9 cellular contexts compared by ENCODE assay signal in genomic region chr2:100291152-100291970, GRCh38. TPM values are rescaled to one million over a fixed set of nuclear protein-coding genes. Genes with fewer than 3 reads are reported as not detected.
DNase-seq lines count a peak whose midpoint lies in the region; ATAC-seq and TF ChIP-seq lines count a peak whose summit lies in the region.
"Had no signal": no experiment of that assay in that cellular context is flagged by ENCODE, and none has a peak within 500 bp of the region (broad histone marks: within the 10 kb centered on the region; RNA-seq: fewer than 3 reads in every experiment).

No MANE protein-coding gene starts in this region.

- no peak overlapping the region for H3K27ac Mint-ChIP-seq in stimulated activated effector memory CD8-positive, alpha-beta T cell treated with anti-CD3 and anti-CD28 coated beads, Interleukin-12 subunit alpha, Interleukin-12 subunit beta, amount 100 ng/mL, for 72 hours

- H3K9me3 ChIP-seq in body of pancreas: no peaks in the 10 kb centered on the region
- no peaks in the 10 kb centered on the region for H3K9me3 ChIP-seq in lower lobe of right lung
- H3K9me3 ChIP-seq: gastrocnemius medialis had no signal

- H3K36me3 ChIP-seq in ACC112 (ENCODE audit: insufficient read depth, low read length) (no peaks in the 10 kb centered on the region), body of pancreas (replicated peaks in 1 of 2; ENCODE audit: insufficient read depth in 1 of 2, low read depth in 2 of 2) (peaks cover 0 to 6% of the 10 kb centered on the region in 2 donors), lower lobe of right lung (no peaks in the 10 kb centered on the region)

- H3K4me1 ChIP-seq in ACC112 (ENCODE audit: control insufficient read depth, insufficient read depth, low read length, unreplicated experiment): peaks cover 26% of the 10 kb centered on the region
- peaks cover 27% of the 10 kb centered on the region for H3K4me1 ChIP-seq in body of pancreas
- peaks cover 5% of the 10 kb centered on the region for H3K4me1 ChIP-seq in lower lobe of right lung
- H3K4me1 ChIP-seq: gastrocnemius medialis had no signal

- H2AFZ ChIP-seq in ACC112 (ENCODE audit: low read length, unreplicated experiment): peak overlapping the region; percentile 21

- no peak for TF ChIP-seq POLR2A in body of pancreas (IDR thresholded peaks at IDR 0.05)

- in situ Hi-C loops in GM13976 (cut with MboI; ENCODE audit: low sequenced_read_pairs, unreplicated experiment): no loop called here

- no peak overlapping the region for H3K4me3 Mint-ChIP-seq in stimulated activated effector memory CD8-positive, alpha-beta T cell treated with anti-CD3 and anti-CD28 coated beads, Interleukin-12 subunit alpha, Interleukin-12 subunit beta, amount 100 ng/mL, for 72 hours

- intact Hi-C loops in body of pancreas (cut with DNase I): no loop called here
- intact Hi-C loops in lower lobe of right lung (cut with DNase I): no loop called here

- H3K4me3 ChIP-seq in ACC112 (ENCODE audit: low read depth, low read length) (0 out of 2 replicates have a peak overlapping the region, but pooled peaks have one; percentile 9), body of pancreas (no peak overlapping the region), lower lobe of right lung (no peak overlapping the region)
- H3K4me3 ChIP-seq: gastrocnemius medialis had no signal

- H3K79me2 ChIP-seq in ACC112 (ENCODE audit: control insufficient read depth, insufficient read depth, low read length, unreplicated experiment): no peaks in the 10 kb centered on the region

- H3K27me3 ChIP-seq in ACC112 (ENCODE audit: insufficient read depth, low read length): no peaks in the 10 kb centered on the region
- no peaks in the 10 kb centered on the region for H3K27me3 ChIP-seq in body of pancreas
- H3K27me3 ChIP-seq in lower lobe of right lung (ENCODE audit: low read depth): no peaks in the 10 kb centered on the region
- H3K27me3 ChIP-seq: gastrocnemius medialis had no signal

- WGBS in body of pancreas, 2 donors: 64 to 81% methylated on average over 13 of the region's 13 CpGs

- H3K4me1 Mint-ChIP-seq in stimulated activated effector memory CD8-positive, alpha-beta T cell treated with anti-CD3 and anti-CD28 coated beads, Interleukin-12 subunit alpha, Interleukin-12 subunit beta, amount 100 ng/mL, for 72 hours: no peaks in the 10 kb centered on the region

- TF ChIP-seq CTCF in body of pancreas (IDR thresholded peaks at IDR 0.05) (no peak), lower lobe of right lung (IDR thresholded peaks at IDR 0.05) (no peak), GM13976 (IDR thresholded peaks at IDR 0.05; ENCODE audit: borderline replicate concordance, control extremely low read depth, extremely low read depth, insufficient read depth, missing control alignments) (no peak)

- H3K36me3 Mint-ChIP-seq in stimulated activated effector memory CD8-positive, alpha-beta T cell treated with anti-CD3 and anti-CD28 coated beads, Interleukin-12 subunit alpha, Interleukin-12 subunit beta, amount 100 ng/mL, for 72 hours: no peaks in the 10 kb centered on the region

- H3K27ac ChIP-seq in ACC112 (ENCODE audit: low read depth, low read length) (peak overlapping the region; percentile 81), body of pancreas (peak overlapping the region; percentile 38 to 77 (median 68)), lower lobe of right lung (peak overlapping the region; percentile 70)
- H3K27ac ChIP-seq: gastrocnemius medialis had no signal

- H3K9me3 Mint-ChIP-seq in stimulated activated effector memory CD8-positive, alpha-beta T cell treated with anti-CD3 and anti-CD28 coated beads, Interleukin-12 subunit alpha, Interleukin-12 subunit beta, amount 100 ng/mL, for 72 hours: no peaks in the 10 kb centered on the region

- peak; percentile 86 for DNase-seq in HPDE6-E6E7 (ENCODE audit: extremely low spot score)
- peak; percentile 93 for DNase-seq in SW480 (ENCODE audit: low spot score)
- DNase-seq in body of pancreas: peak; percentile 64 to 92 (median 77)
- DNase-seq in lower lobe of right lung: peak; percentile 84
- no peak for DNase-seq in stimulated activated effector memory CD8-positive, alpha-beta T cell treated with anti-CD3 and anti-CD28 coated beads, Interleukin-12 subunit alpha, Interleukin-12 subunit beta, amount 100 ng/mL, for 72 hours (ENCODE audit: low spot score in 2 of 2)
- no peak for DNase-seq in GM13976 (ENCODE audit: low spot score)
- DNase-seq: gastrocnemius medialis had no signal

- ATAC-seq in body of pancreas (peak; percentile 94), lower lobe of right lung (peak; percentile 95 to 97), HG03139 (IDR thresholded peaks at IDR 0.05; ENCODE audit: unreplicated experiment) (no peak)
- ATAC-seq in stimulated activated effector memory CD8-positive, alpha-beta T cell treated with anti-CD3 and anti-CD28 coated beads, Interleukin-12 subunit alpha, Interleukin-12 subunit beta, amount 100 ng/mL, for 72 hours: peak; percentile 89

RNA-seq across cellular contexts. Expression of gene LONRF2, which starts 30.9 kb away (rescaled TPM):
- 10 to 100 TPM; 12.5 to 14.2 TPM for total RNA-seq in body of pancreas
- 2.1 TPM for total RNA-seq in lower lobe of right lung

Comparison
In these comparisons a context has a peak if more than half of its experiments do, and no peak if none do; other contexts are left out.
1. DNase-seq: peak in HPDE6-E6E7 (single experiment), SW480 (single experiment), body of pancreas (4 of 4) and lower lobe of right lung (single experiment); none in stimulated activated effector memory CD8-positive, alpha-beta T cell treated with anti-CD3 and anti-CD28 coated beads, Interleukin-12 subunit alpha, Interleukin-12 subunit beta, amount 100 ng/mL, for 72 hours (0 of 2) and GM13976 (single experiment).
2. Peak in every context shown above with its lines, with median percentiles within 50 percentile points of each other: H3K27ac ChIP-seq.